In genomic region chr19:6721773-6722172, GRCh38 we compare ENCODE assay signal across 20 cellular contexts. TPM values are rescaled to one million over a fixed set of nuclear protein-coding genes. Genes with fewer than 3 reads are reported as not detected.
DNase-seq lines count a peak whose midpoint lies in the region; ATAC-seq and TF ChIP-seq lines count a peak whose summit lies in the region.
"Had no signal": no experiment of that assay in that cellular context is flagged by ENCODE, and none has a peak within 500 bp of the region (broad histone marks: within the 10 kb centered on the region; RNA-seq: fewer than 3 reads in every experiment).

No MANE protein-coding gene starts in this region.

- CTCF ChIA-PET in activated naive CD4-positive, alpha-beta T cell treated with anti-CD3 and anti-CD28 coated beads, Interleukin-2, amount 10 ng/mL, durations not matched to agents 7 days and 5 days (lab: Charles Lee), result no interaction called here

- peaks cover 6% of the 10 kb centered on the region for H3K9me3 Mint-ChIP-seq in activated naive CD4-positive, alpha-beta T cell treated with anti-CD3 and anti-CD28 coated beads, Interleukin-2, amount 10 ng/mL, durations not matched to agents 7 days and 5 days
- peaks cover 4 to 5% of the 10 kb centered on the region in 2 donors for H3K9me3 Mint-ChIP-seq in stimulated activated naive B cell treated with anti-CD40 and anti-IgM and Interleukin-4, amounts not matched to agents 10 μg/mL and 1 μg/mL and 100 μg/mL, for 72 hours
- H3K9me3 Mint-ChIP-seq: activated T-cell treated with anti-CD3 and anti-CD28 coated beads, Interleukin-2, amount 50 U/mL, for 4 hours; immature natural killer cell had no signal

- H3K4me1 Mint-ChIP-seq in activated naive CD4-positive, alpha-beta T cell treated with anti-CD3 and anti-CD28 coated beads, Interleukin-2, amount 10 ng/mL, durations not matched to agents 7 days and 5 days, result peaks cover 37% of the 10 kb centered on the region
- H3K4me1 Mint-ChIP-seq in stimulated activated naive B cell treated with anti-CD40 and anti-IgM and Interleukin-4, amounts not matched to agents 10 μg/mL and 1 μg/mL and 100 μg/mL, for 72 hours, result peaks cover 42 to 73% of the 10 kb centered on the region in 2 donors

- H3K36me3 ChIP-seq in esophagus squamous epithelium, result no peaks in the 10 kb centered on the region

- intact Hi-C loops in esophagus squamous epithelium (cut with DNase I) (no loop called here), sciatic nerve (cut with DNase I) (no loop called here)

- H3K9me3 ChIP-seq in esophagus squamous epithelium, result no peaks in the 10 kb centered on the region

- peaks cover 0 to 48% (median 18%) of the 10 kb centered on the region in 3 donors for H3K4me1 ChIP-seq in esophagus squamous epithelium

- peak overlapping the region; percentile 51 for H3K27ac Mint-ChIP-seq in activated naive CD4-positive, alpha-beta T cell treated with anti-CD3 and anti-CD28 coated beads, Interleukin-2, amount 10 ng/mL, durations not matched to agents 7 days and 5 days
- peak overlapping the region; percentile 85 for H3K27ac Mint-ChIP-seq in stimulated activated naive B cell treated with anti-CD40 and anti-IgM and Interleukin-4, amounts not matched to agents 10 μg/mL and 1 μg/mL and 100 μg/mL, for 72 hours

- no peaks in the 10 kb centered on the region for H3K36me3 Mint-ChIP-seq in activated naive CD4-positive, alpha-beta T cell treated with anti-CD3 and anti-CD28 coated beads, Interleukin-2, amount 10 ng/mL, durations not matched to agents 7 days and 5 days
- no peaks in the 10 kb centered on the region for H3K36me3 Mint-ChIP-seq in stimulated activated naive B cell treated with anti-CD40 and anti-IgM and Interleukin-4, amounts not matched to agents 10 μg/mL and 1 μg/mL and 100 μg/mL, for 72 hours
- H3K36me3 Mint-ChIP-seq: immature natural killer cell had no signal

- H3K4me3 ChIP-seq in esophagus squamous epithelium, result no peak overlapping the region

- peaks cover 0 to 2% (median 0%) of the 10 kb centered on the region in 4 donors for H3K27me3 ChIP-seq in esophagus squamous epithelium

- no peak overlapping the region for H3K4me3 Mint-ChIP-seq in activated naive CD4-positive, alpha-beta T cell treated with anti-CD3 and anti-CD28 coated beads, Interleukin-2, amount 10 ng/mL, durations not matched to agents 7 days and 5 days
- peak overlapping the region; percentile 30 to 66 for H3K4me3 Mint-ChIP-seq in stimulated activated naive B cell treated with anti-CD40 and anti-IgM and Interleukin-4, amounts not matched to agents 10 μg/mL and 1 μg/mL and 100 μg/mL, for 72 hours
- H3K4me3 Mint-ChIP-seq: activated T-cell treated with anti-CD3 and anti-CD28 coated beads, Interleukin-2, amount 50 U/mL, for 4 hours; immature natural killer cell had no signal

- no peak for DNase-seq in activated naive CD4-positive, alpha-beta T cell treated with anti-CD3 and anti-CD28 coated beads, Interleukin-2, amount 10 ng/mL, durations not matched to agents 7 days and 5 days
- no peak for DNase-seq in activated naive CD4-positive, alpha-beta T cell treated with anti-CD3 and anti-CD28 coated beads, Interleukin-2, amount 50 U/mL, for 16 hours
- DNase-seq in esophagus squamous epithelium (lab: John Stamatoyannopoulos, UW), result no peak
- DNase-seq in stimulated activated naive B cell treated with anti-CD40 and anti-IgM and Interleukin-4, amounts not matched to agents 10 μg/mL and 1 μg/mL and 100 μg/mL, for 72 hours, result no peak
- no peak for DNase-seq in sciatic nerve (ENCODE audit: low spot score)
- no peak for DNase-seq in CD1c-positive myeloid dendritic cell (ENCODE audit: extremely low spot score)
- DNase-seq in hippocampal formation (lab: John Stamatoyannopoulos, UW), result no peak
- DNase-seq: 8988T; activated CD4-positive, alpha-beta T cell treated with anti-CD3 and anti-CD28 coated beads for 4 hours; activated T-cell treated with anti-CD3 and anti-CD28 coated beads, Interleukin-2, amount 50 U/mL, for 4 hours; amygdala; COR-L47; immature natural killer cell; NCI-H1092 treated with DMSO at 0.1 percent for 48 hours; NCI-H226; T-helper 1 cell had no signal

- TF ChIP-seq CTCF in esophagus squamous epithelium (IDR thresholded peaks at IDR 0.05), result no peak

- peak; percentile 53 for ATAC-seq in HG03571 (IDR thresholded peaks at IDR 0.05; ENCODE audit: unreplicated experiment)
- ATAC-seq in stimulated activated naive B cell treated with anti-CD40 and anti-IgM and Interleukin-4, amounts not matched to agents 10 μg/mL and 1 μg/mL and 100 μg/mL, for 72 hours (replicated peaks), result peak; percentile 90 to 95
- ATAC-seq in sciatic nerve, result no peak
- ATAC-seq: activated T-cell treated with anti-CD3 and anti-CD28 coated beads, Interleukin-2, amount 50 U/mL, for 4 hours had no signal

- peak overlapping the region in 3 of 4 donors; percentile 10 to 65 (median 64) for H3K27ac ChIP-seq in esophagus squamous epithelium

- TF ChIP-seq POLR2A in esophagus squamous epithelium (IDR thresholded peaks at IDR 0.05), result no peak

- H3K27me3 Mint-ChIP-seq in activated naive CD4-positive, alpha-beta T cell treated with anti-CD3 and anti-CD28 coated beads, Interleukin-2, amount 10 ng/mL, durations not matched to agents 7 days and 5 days, result peaks cover 54% of the 10 kb centered on the region
- H3K27me3 Mint-ChIP-seq in stimulated activated naive B cell treated with anti-CD40 and anti-IgM and Interleukin-4, amounts not matched to agents 10 μg/mL and 1 μg/mL and 100 μg/mL, for 72 hours, result peaks cover 0 to 10% of the 10 kb centered on the region in 2 donors

- 49 to 75% methylated on average over 5 of the region's 5 CpGs for WGBS in esophagus squamous epithelium, 2 donors

RNA-seq across cellular contexts. Expression of gene C3, which starts 1.3 kb away (rescaled TPM):
- total RNA-seq in esophagus squamous epithelium (100 to 1,000 TPM in 2 of 4 donors, 10 to 100 TPM in 2; 12.0 to 501 (median 189) TPM), sciatic nerve (971 TPM)

RNA-seq across cellular contexts. Expression of gene GPR108, which starts 15.6 kb away (rescaled TPM):
- total RNA-seq in esophagus squamous epithelium (10 to 100 TPM; 45.7 to 72.8 (median 52.0) TPM), sciatic nerve (64.1 TPM)

RNA-seq across cellular contexts. Expression of gene TRIP10, which starts 17.7 kb away (rescaled TPM):
- total RNA-seq in esophagus squamous epithelium (100 to 1,000 TPM in 3 of 4 donors, 10 to 100 TPM in 1; 67.6 to 160 (median 117) TPM), sciatic nerve (131 TPM)

RNA-seq across cellular contexts. Expression of gene SH2D3A, which starts 45.5 kb away (rescaled TPM):
- 10 to 100 TPM; 17.3 to 52.1 (median 40.6) TPM for total RNA-seq in esophagus squamous epithelium
- 0.45 TPM for total RNA-seq in sciatic nerve
- total RNA-seq: H4 had no signal

RNA-seq across cellular contexts. Expression of gene VAV1, which starts 50.7 kb away (rescaled TPM):
- total RNA-seq in esophagus squamous epithelium, result 1 to 10 TPM in 3 of 4 donors, under 1 TPM in 1; 0.83 to 7.6 (median 3.6) TPM
- 12.7 TPM for total RNA-seq in sciatic nerve
- total RNA-seq: fibroblast of villous mesenchyme, HT1080 had no signal
